Comparison of ENCODE assay signal across 22 cellular contexts in the genomic region with DNA sequence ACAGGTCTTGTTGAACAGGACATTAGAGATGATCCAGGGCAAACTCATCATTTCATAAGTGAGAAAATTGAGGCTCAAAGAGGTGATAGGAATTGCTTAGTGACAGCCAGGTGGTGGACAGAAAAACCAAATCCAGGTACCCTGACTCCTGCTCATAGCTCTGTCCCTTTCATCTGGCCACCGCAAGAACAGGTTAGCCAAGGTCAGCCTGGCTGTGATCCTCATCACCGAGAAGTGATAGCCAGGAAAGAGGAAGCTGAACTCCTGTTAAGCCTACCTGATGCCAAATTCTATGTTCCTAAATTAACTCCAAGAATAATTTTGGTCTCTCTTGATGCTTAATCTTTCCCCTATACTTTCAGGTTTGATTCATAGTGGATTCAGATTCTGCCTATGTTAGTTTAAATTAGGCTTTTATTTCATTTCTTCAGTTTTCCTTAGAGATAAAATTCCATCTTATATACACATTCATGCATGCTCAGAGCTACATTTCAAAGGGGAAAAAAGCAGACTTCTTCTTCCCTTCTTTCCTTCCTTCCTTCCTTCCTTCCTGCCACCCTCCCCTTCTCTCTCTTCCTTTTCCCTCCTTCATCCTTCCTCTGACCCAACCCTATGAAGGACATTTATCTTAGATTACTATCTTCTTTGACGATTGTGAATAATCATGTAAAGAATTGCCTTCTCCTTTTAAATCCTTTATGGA. TPM values are rescaled to one million over a fixed set of nuclear protein-coding genes. Genes with fewer than 3 reads are reported as not detected.
A peak's percentile ranks its signal among the peaks of the same experiment; 100 is the strongest.
DNase-seq lines count a peak whose midpoint lies in the region; ATAC-seq, FAIRE-seq and TF ChIP-seq lines count a peak whose summit lies in the region.
"Had no signal": no experiment of that assay in that cellular context is flagged by ENCODE, and none has a peak within 500 bp of the region (broad histone marks: within the 10 kb centered on the region; RNA-seq: fewer than 3 reads in every experiment).

No MANE protein-coding gene starts in this region.

- 0 out of 2 replicates have a peak overlapping the region, but pooled peaks have one; percentile 11 for H2AFZ ChIP-seq in PC-3 (ENCODE audit: low read length)

- no peak overlapping the region for H3K4me3 Mint-ChIP-seq in endothelial cell (ENCODE audit: unreplicated experiment)
- no peak overlapping the region for H3K4me3 Mint-ChIP-seq in nephron
- H3K4me3 Mint-ChIP-seq in activated CD8-positive, alpha-beta memory T cell treated with anti-CD3 and anti-CD28 coated beads, Interleukin-2, amount 10 ng/mL, durations not matched to agents 7 days and 5 days: no peak overlapping the region
- H3K4me3 Mint-ChIP-seq: activated CD4-positive, alpha-beta T cell treated with anti-CD3 and anti-CD28 coated beads for 36 hours; activated T-helper 1 cell treated with anti-CD3 and anti-CD28 coated beads, Interleukin-12 subunit alpha, Interleukin-12 subunit beta, Interleukin-2, Interleukin-4 antibody, amounts not matched to agents 30 ng/mL and 10 ng/mL and 1 ng/mL, durations not matched to agents 14 hours and 24 hours and 36 hours; T-cell had no signal

- no peaks in the 10 kb centered on the region for H3K36me3 ChIP-seq in PC-3 (ENCODE audit: low read depth, low read length)
- no peaks in the 10 kb centered on the region for H3K36me3 ChIP-seq in kidney (ENCODE audit: control insufficient read depth in 1 of 2, insufficient read depth in 2 of 2, low read length in 2 of 2)
- H3K36me3 ChIP-seq: esophagus muscularis mucosa, upper lobe of left lung had no signal

- ATAC-seq in PC-3 (no peak; the same call in 1 of the 2 replicates), HG02884 (IDR thresholded peaks at IDR 0.05; ENCODE audit: unreplicated experiment) (no peak)
- no peak for ATAC-seq in activated CD8-positive, alpha-beta memory T cell treated with anti-CD3 and anti-CD28 coated beads, Interleukin-2, amount 10 ng/mL, durations not matched to agents 7 days and 5 days
- ATAC-seq: Right ventricle myocardium inferior, T-cell had no signal

- H3K9me2 ChIP-seq in PC-3 (replicated peaks; ENCODE audit: low read length): no peaks in the 10 kb centered on the region

- BruUV-seq in PC-3 (replicated peaks; lab: Mats Ljungman, UMichigan): no TSS peak

- H3F3A ChIP-seq in PC-3 (ENCODE audit: low read length, unreplicated experiment): no peaks in the 10 kb centered on the region

- POLR2A ChIA-PET in PC-3 (lab: Charles Lee; ENCODE audit: unreplicated experiment): no interaction called here

- H3K9me3 ChIP-seq in PC-3 (ENCODE audit: low read length): no peaks in the 10 kb centered on the region
- no peaks in the 10 kb centered on the region for H3K9me3 ChIP-seq in kidney (ENCODE audit: control insufficient read depth in 1 of 2, low read length in 2 of 2)
- H3K9me3 ChIP-seq: esophagus muscularis mucosa, upper lobe of left lung had no signal

- H3K4me3 ChIP-seq in PC-3 (ENCODE audit: low read length): no peak overlapping the region
- no peak overlapping the region for H3K4me3 ChIP-seq in kidney (ENCODE audit: low read length in 2 of 2)
- H3K4me3 ChIP-seq: esophagus muscularis mucosa, lung, upper lobe of left lung had no signal

- peaks cover 23% of the 10 kb centered on the region for H3K4me1 ChIP-seq in PC-3 (ENCODE audit: insufficient read depth, low read length)
- no peaks in the 10 kb centered on the region for H3K4me1 ChIP-seq in kidney (ENCODE audit: control insufficient read depth in 1 of 2, insufficient read depth in 1 of 2, low read depth in 1 of 2, low read length in 2 of 2)
- H3K4me1 ChIP-seq: upper lobe of left lung had no signal

- peaks cover 7% of the 10 kb centered on the region for H3K4me1 Mint-ChIP-seq in endothelial cell (ENCODE audit: unreplicated experiment)
- peaks cover 4% of the 10 kb centered on the region for H3K4me1 Mint-ChIP-seq in nephron
- peaks cover 25% of the 10 kb centered on the region for H3K4me1 Mint-ChIP-seq in activated CD8-positive, alpha-beta memory T cell treated with anti-CD3 and anti-CD28 coated beads, Interleukin-2, amount 10 ng/mL, durations not matched to agents 7 days and 5 days

- H3K9ac ChIP-seq in PC-3 (ENCODE audit: low read length) (no peak overlapping the region), kidney (ENCODE audit: low read length in 2 of 2) (no peak overlapping the region)

- CTCF ChIA-PET in PC-3 (lab: Charles Lee): interaction anchor here (0.6 to 0.7 kb wide), 3 partner anchors 15 to 425 kb away, joined by 3 read pairs; no protein-coding TSS in a partner anchor
- CTCF ChIA-PET in activated CD8-positive, alpha-beta memory T cell treated with anti-CD3 and anti-CD28 coated beads, Interleukin-2, amount 10 ng/mL, durations not matched to agents 7 days and 5 days (lab: Charles Lee): interaction anchor here (1.1 to 1.5 kb wide), 5 partner anchors 11 to 18 kb away, joined by 3 to 6 read pairs (median 3); partner anchors contain the start of gene CRIM1

- H3K27ac ChIP-seq in PC-3 (ENCODE audit: low read length): 0 out of 2 replicates have a peak overlapping the region, but pooled peaks have one; percentile 2
- no peak overlapping the region for H3K27ac ChIP-seq in kidney (ENCODE audit: low read depth in 2 of 2, low read length in 2 of 2)
- H3K27ac ChIP-seq: C4-2B, esophagus muscularis mucosa, upper lobe of left lung had no signal

- H3K27me3 Mint-ChIP-seq in endothelial cell (ENCODE audit: unreplicated experiment) (no peaks in the 10 kb centered on the region), nephron (ENCODE audit: low read depth) (peaks cover 6% of the 10 kb centered on the region)
- peaks cover 5% of the 10 kb centered on the region for H3K27me3 Mint-ChIP-seq in activated CD8-positive, alpha-beta memory T cell treated with anti-CD3 and anti-CD28 coated beads, Interleukin-2, amount 10 ng/mL, durations not matched to agents 7 days and 5 days

- TF ChIP-seq CTCF in PC-3 (conservative IDR thresholded peaks at IDR 0.05; ENCODE audit: low read depth, low read length): no peak
- no peak for TF ChIP-seq CTCF in endothelial cell (IDR thresholded peaks at IDR 0.05; ENCODE audit: unreplicated experiment)
- no peak for TF ChIP-seq CTCF in nephron (IDR thresholded peaks at IDR 0.05; ENCODE audit: unreplicated experiment in 3 of 3)
- no peak for TF ChIP-seq CTCF in kidney (IDR thresholded peaks at IDR 0.05; ENCODE audit: borderline replicate concordance, extremely low read depth, insufficient read depth)

- H3K27ac Mint-ChIP-seq in endothelial cell (ENCODE audit: unreplicated experiment) (peak overlapping the region; percentile 7), nephron (peak overlapping the region in 2 of 3 experiments; percentile 1 to 58)
- H3K27ac Mint-ChIP-seq in activated CD8-positive, alpha-beta memory T cell treated with anti-CD3 and anti-CD28 coated beads, Interleukin-2, amount 10 ng/mL, durations not matched to agents 7 days and 5 days: no peak overlapping the region
- H3K27ac Mint-ChIP-seq: activated CD4-positive, alpha-beta T cell treated with anti-CD3 and anti-CD28 coated beads for 36 hours; activated naive CD4-positive, alpha-beta T cell treated with anti-CD3 and anti-CD28 coated beads, Interleukin-2, amount 50 U/mL, for 72 hours; activated T-helper 1 cell treated with anti-CD3 and anti-CD28 coated beads, Interleukin-12 subunit alpha, Interleukin-12 subunit beta, Interleukin-2, Interleukin-4 antibody, amounts not matched to agents 30 ng/mL and 10 ng/mL and 1 ng/mL, durations not matched to agents 14 hours and 24 hours and 36 hours; T-cell had no signal

- DNase-seq in ELF-1 (ENCODE audit: low read depth, low spot score) (peak; percentile 45), PC-3 (peak; percentile 21), endothelial cell (ENCODE audit: low spot score) (no peak), EL (no peak), kidney (no peak)
- no peak for DNase-seq in activated CD8-positive, alpha-beta memory T cell treated with anti-CD3 and anti-CD28 coated beads, Interleukin-2, amount 10 ng/mL, durations not matched to agents 7 days and 5 days
- DNase-seq: activated CD4-positive, alpha-beta T cell treated with anti-CD3 and anti-CD28 coated beads for 36 hours; Kasumi-1; NCI-H2029 treated with DMSO at 0.1 percent for 48 hours; NCI-H748 treated with DMSO at 0.1 percent for 48 hours; T-cell; upper lobe of left lung had no signal

- H3K36me3 Mint-ChIP-seq in endothelial cell (ENCODE audit: low read depth, unreplicated experiment) (no peaks in the 10 kb centered on the region), nephron (ENCODE audit: low read depth) (no peaks in the 10 kb centered on the region)
- H3K36me3 Mint-ChIP-seq in activated CD8-positive, alpha-beta memory T cell treated with anti-CD3 and anti-CD28 coated beads, Interleukin-2, amount 10 ng/mL, durations not matched to agents 7 days and 5 days: peaks cover 2% of the 10 kb centered on the region
- H3K36me3 Mint-ChIP-seq: activated naive CD4-positive, alpha-beta T cell treated with anti-CD3 and anti-CD28 coated beads, Interleukin-2, amount 50 U/mL, for 72 hours; T-cell had no signal

- peak overlapping the region; percentile 36 for H3K4me2 ChIP-seq in PC-3 (ENCODE audit: low read length)

- no peaks in the 10 kb centered on the region for H4K20me1 ChIP-seq in PC-3 (ENCODE audit: low read length)

- no peaks in the 10 kb centered on the region for H3K9me3 Mint-ChIP-seq in endothelial cell (ENCODE audit: unreplicated experiment)
- H3K9me3 Mint-ChIP-seq in nephron: no peaks in the 10 kb centered on the region
- H3K9me3 Mint-ChIP-seq in activated CD8-positive, alpha-beta memory T cell treated with anti-CD3 and anti-CD28 coated beads, Interleukin-2, amount 10 ng/mL, durations not matched to agents 7 days and 5 days (ENCODE audit: low read depth): no peaks in the 10 kb centered on the region
- H3K9me3 Mint-ChIP-seq: activated naive CD4-positive, alpha-beta T cell treated with anti-CD3 and anti-CD28 coated beads, Interleukin-2, amount 50 U/mL, for 72 hours; activated T-helper 1 cell treated with anti-CD3 and anti-CD28 coated beads, Interleukin-12 subunit alpha, Interleukin-12 subunit beta, Interleukin-2, Interleukin-4 antibody, amounts not matched to agents 30 ng/mL and 10 ng/mL and 1 ng/mL, durations not matched to agents 14 hours and 24 hours and 36 hours; T-cell had no signal

- no peaks in the 10 kb centered on the region for H3K27me3 ChIP-seq in PC-3 (ENCODE audit: low read length)
- H3K27me3 ChIP-seq: esophagus muscularis mucosa, upper lobe of left lung had no signal

- no peaks in the 10 kb centered on the region for H3K79me2 ChIP-seq in PC-3 (ENCODE audit: low read length)

- FAIRE-seq in kidney (lab: Jason Lieb, UNC): no peak
- FAIRE-seq: D721Med, TTC549 had no signal

- intact Hi-C loops in PC-3 (cut with micrococcal nuclease) (no loop called here), kidney (cut with DNase I) (no loop called here)

RNA-seq across cellular contexts. Expression of gene CRIM1, which starts 17.3 kb away (rescaled TPM):
- total RNA-seq in PC-3 (2014; rRNA removed) (70.7 and 85.7 TPM in 2 replicates), endothelial cell (ENCODE audit: unreplicated experiment) (246 TPM), kidney (154 TPM)
- polyA plus RNA-seq in kidney (ENCODE audit: insufficient read depth, low read depth, low replicate concordance): 47.2 TPM
- total RNA-seq in activated CD8-positive, alpha-beta memory T cell treated with anti-CD3 and anti-CD28 coated beads, Interleukin-2, amount 10 ng/mL, durations not matched to agents 7 days and 5 days: 10 to 100 TPM; 12.6 to 17.6 TPM

Comparison
In these comparisons a context has a peak if more than half of its experiments do, and no peak if none do; other contexts are left out.
1. DNase-seq: peak in ELF-1 (single experiment) and PC-3 (single experiment); none in endothelial cell (single experiment), EL (single experiment), kidney (single experiment) and activated CD8-positive, alpha-beta memory T cell treated with anti-CD3 and anti-CD28 coated beads, Interleukin-2, amount 10 ng/mL, durations not matched to agents 7 days and 5 days (single experiment).